20 cellular contexts compared by ENCODE assay signal in the genomic region with DNA sequence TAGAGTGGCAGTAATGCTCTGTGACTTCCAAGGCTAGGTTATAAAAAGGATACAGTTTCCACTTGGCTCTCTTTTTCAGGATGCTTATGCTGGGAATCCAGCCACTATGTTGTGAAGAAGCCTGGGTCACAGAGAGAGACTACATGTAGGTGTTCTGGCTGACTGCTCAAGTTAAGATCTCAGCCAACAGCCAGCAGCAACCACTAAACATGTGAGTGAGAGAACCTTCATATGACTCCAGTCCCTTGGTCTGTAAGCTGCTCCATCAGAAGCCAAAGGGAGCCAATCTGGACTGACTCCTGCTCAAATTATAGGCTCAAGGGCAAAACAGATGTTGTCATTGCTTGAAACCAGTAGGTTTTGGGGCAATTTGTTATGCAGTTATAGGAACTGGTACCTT.
DNase-seq lines count a peak whose midpoint lies in the region; ATAC-seq, FAIRE-seq and TF ChIP-seq lines count a peak whose summit lies in the region.
"Had no signal": no experiment of that assay in that cellular context is flagged by ENCODE, and none has a peak within 500 bp of the region (broad histone marks: within the 10 kb centered on the region; RNA-seq: fewer than 3 reads in every experiment).

No MANE protein-coding gene starts in this region.

- no peaks in the 10 kb centered on the region for H3K27me3 Mint-ChIP-seq in naive B cell
- H3K27me3 Mint-ChIP-seq: activated CD4-positive, alpha-beta memory T cell treated with anti-CD3 and anti-CD28 coated beads, Interleukin-2, amount 10 ng/mL, durations not matched to agents 7 days and 5 days had no signal

- H3K27ac Mint-ChIP-seq in naive B cell: peak overlapping the region in 5 of 6 donors; percentile 37 to 91 (median 54)
- H3K27ac Mint-ChIP-seq: activated CD4-positive, alpha-beta memory T cell treated with anti-CD3 and anti-CD28 coated beads, Interleukin-2, amount 10 ng/mL, durations not matched to agents 7 days and 5 days had no signal

- DNase-seq in GM12892 (ENCODE audit: insufficient read length) (no peak), naive B cell (no peak), activated gamma-delta T cell treated with Interleukin-2 at 50 U/mL for 16 hours (no peak), hypothalamus (lab: John Stamatoyannopoulos, UW) (no peak)
- no peak for DNase-seq in stimulated activated CD4-positive, alpha-beta T cell treated with anti-CD3 and anti-CD28 coated beads, Interleukin-4, amount 100 ng/mL, for 4 hours
- DNase-seq: activated CD4-positive, alpha-beta memory T cell treated with anti-CD3 and anti-CD28 coated beads, Interleukin-2, amount 10 ng/mL, durations not matched to agents 7 days and 5 days; activated effector memory CD4-positive, alpha-beta T cell treated with Interleukin-2 at 50 U/mL for 16 hours; heart right ventricle; NCI-H1436; pancreas; SK-N-SH; stimulated activated naive CD4-positive, alpha-beta T cell treated with Interleukin-2 at 50 U/mL for 16 hours had no signal

- no peaks in the 10 kb centered on the region for H3K9me3 ChIP-seq in HUES6 (ENCODE audit: control insufficient read depth, insufficient read depth, low read depth, low read length)
- H3K9me3 ChIP-seq: BLaER1 treated with 17β-estradiol and CSF1 and Interleukin-3, amounts not matched to agents 10 nM and 100 nM; heart right ventricle; pancreas; SK-N-SH; vagina had no signal

- H3K4me1 ChIP-seq in HUES6 (ENCODE audit: control insufficient read depth, insufficient read depth, low read length): peaks cover 48% of the 10 kb centered on the region
- H3K4me1 ChIP-seq: pancreas had no signal

- H3K4me3 Mint-ChIP-seq in naive B cell: no peak overlapping the region
- H3K4me3 Mint-ChIP-seq: activated CD4-positive, alpha-beta memory T cell treated with anti-CD3 and anti-CD28 coated beads, Interleukin-2, amount 10 ng/mL, durations not matched to agents 7 days and 5 days had no signal

- TF ChIP-seq POLR2A in GM12892 (IDR thresholded peaks at IDR 0.05; ENCODE audit: low read depth, low read length): no peak

- ATAC-seq in GM19395 (IDR thresholded peaks at IDR 0.05; ENCODE audit: unreplicated experiment) (peak; percentile 26), naive B cell (ENCODE audit: low read depth in 2 of 2) (no peak)
- ATAC-seq: heart right ventricle, pancreas had no signal

- peak; percentile 57 for FAIRE-seq in GM12892 (lab: Jason Lieb, UNC)
- FAIRE-seq: H54, pancreas, TTC549 had no signal

- H3K27ac ChIP-seq in HUES6 (ENCODE audit: low read depth, low read length): peak overlapping the region; percentile 87
- H3K27ac ChIP-seq: BLaER1 treated with 17β-estradiol and CSF1 and Interleukin-3, amounts not matched to agents 10 nM and 100 nM; heart right ventricle; KMS-11; pancreas; vagina had no signal

- H3K4me1 Mint-ChIP-seq in naive B cell: peaks cover 43 to 44% (median 44%) of the 10 kb centered on the region in 3 donors

- H3K9ac ChIP-seq in HUES6 (ENCODE audit: low read length): peak overlapping the region; percentile 83
- H3K9ac ChIP-seq: BLaER1 treated with 17β-estradiol and CSF1 and Interleukin-3, amounts not matched to agents 10 nM and 100 nM; KMS-11; SK-N-SH had no signal

- H3K36me3 Mint-ChIP-seq in naive B cell: peaks cover 0 to 18% of the 10 kb centered on the region in 2 donors

- H3K27me3 ChIP-seq in HUES6 (ENCODE audit: control insufficient read depth, insufficient read depth, low read length): no peaks in the 10 kb centered on the region
- H3K27me3 ChIP-seq: BLaER1 treated with 17β-estradiol and CSF1 and Interleukin-3, amounts not matched to agents 10 nM and 100 nM; heart right ventricle; pancreas; vagina had no signal

- H3K4me3 ChIP-seq in HUES6 (ENCODE audit: low read depth, low read length): peak overlapping the region; percentile 7; the same call in 1 of the 2 replicates
- H3K4me3 ChIP-seq: BLaER1 treated with 17β-estradiol and CSF1 and Interleukin-3, amounts not matched to agents 10 nM and 100 nM; heart right ventricle; pancreas; smooth muscle cell; vagina had no signal

- no peaks in the 10 kb centered on the region for H3K9me3 Mint-ChIP-seq in naive B cell
- H3K9me3 Mint-ChIP-seq: activated CD4-positive, alpha-beta memory T cell treated with anti-CD3 and anti-CD28 coated beads, Interleukin-2, amount 10 ng/mL, durations not matched to agents 7 days and 5 days had no signal

- no peaks in the 10 kb centered on the region for H3K36me3 ChIP-seq in HUES6 (ENCODE audit: control insufficient read depth, insufficient read depth, low read length)
- H3K36me3 ChIP-seq: heart right ventricle, pancreas, vagina had no signal
